32 cellular contexts compared by ENCODE assay signal in genomic region chr3:21662403-21662802, GRCh38.
"Had no signal": no experiment of that assay in that cellular context is flagged by ENCODE, and none has a peak within 500 bp of the region (broad histone marks: within the 10 kb centered on the region; RNA-seq: fewer than 3 reads in every experiment).

No MANE protein-coding gene starts in this region.

- H3K27ac ChIP-seq: adrenal gland, ascending aorta, body of pancreas, brain microvascular endothelial cell, breast epithelium, cardiac muscle cell had no signal

- DNase-seq: activated effector memory CD4-positive, alpha-beta T cell treated with anti-CD3 and anti-CD28 coated beads, Interleukin-2, amount 50 U/mL, for 16 hours; activated effector memory CD4-positive, alpha-beta T cell treated with Interleukin-2 at 50 U/mL for 16 hours; activated gamma-delta T cell; activated gamma-delta T cell treated with Interleukin-2 at 50 U/mL for 16 hours; activated naive CD4-positive, alpha-beta T cell; activated naive CD4-positive, alpha-beta T cell treated with anti-CD3 and anti-CD28 coated beads for 36 hours; activated naive CD4-positive, alpha-beta T cell treated with anti-CD3 and anti-CD28 coated beads, Interleukin-2, amount 10 ng/mL, durations not matched to agents 7 days and 5 days; activated naive CD4-positive, alpha-beta T cell treated with anti-CD3 and anti-CD28 coated beads, Interleukin-2, amount 50 U/mL, for 16 hours; activated naive CD4-positive, alpha-beta T cell treated with Interleukin-2 at 50 U/mL for 16 hours; activated naive CD8-positive, alpha-beta T cell treated with anti-CD3 and anti-CD28 coated beads for 36 hours; activated naive CD8-positive, alpha-beta T cell treated with anti-CD3 and anti-CD28 coated beads, Interleukin-2, amount 10 ng/mL, durations not matched to agents 7 days and 5 days; activated naive CD8-positive, alpha-beta T cell treated with anti-CD3 and anti-CD28 coated beads, Interleukin-2, amount 50 U/mL, for 24 hours; activated T-cell treated with anti-CD3 and anti-CD28 coated beads, Interleukin-2, amount 50 U/mL, for 1 hour; activated T-cell treated with anti-CD3 and anti-CD28 coated beads, Interleukin-2, amount 50 U/mL, for 24 hours; activated T-cell treated with anti-CD3 and anti-CD28 coated beads, Interleukin-2, amount 50 U/mL, for 4 hours; activated T-cell treated with anti-CD3 and anti-CD28 coated beads, Interleukin-2, amount 50 U/mL, for 48 hours; activated T-cell treated with anti-CD3 and anti-CD28 coated beads, Interleukin-2, amount 50 U/mL, for 72 hours; adrenal gland; amniotic stem cell; amygdala; anterior cingulate cortex; aorta; body of pancreas; brain microvascular endothelial cell; caudate nucleus; central memory CD4-positive, alpha-beta T cell; cerebellar nuclear complex had no signal

- H3K36me3 ChIP-seq: adrenal gland, ascending aorta, brain microvascular endothelial cell, breast epithelium, cardiac muscle cell had no signal

- H3K4me3 ChIP-seq: adrenal gland, ascending aorta, body of pancreas, breast epithelium, cardiac muscle cell had no signal

- H3K4me1 ChIP-seq: adrenal gland, body of pancreas, breast epithelium had no signal

- H3K27me3 ChIP-seq: adrenal gland, ascending aorta, body of pancreas, brain microvascular endothelial cell, breast epithelium, cardiac muscle cell had no signal

- ATAC-seq: activated naive CD4-positive, alpha-beta T cell treated with anti-CD3 and anti-CD28 coated beads, Interleukin-2, amount 50 U/mL, for 72 hours; activated naive CD8-positive, alpha-beta T cell treated with anti-CD3 and anti-CD28 coated beads, Interleukin-2, amount 50 U/mL, for 24 hours; activated T-cell treated with anti-CD3 and anti-CD28 coated beads, Interleukin-2, amount 50 U/mL, for 4 hours; activated T-cell treated with anti-CD3 and anti-CD28 coated beads, Interleukin-2, amount 50 U/mL, for 72 hours; activated T-helper 17 cell treated with anti-CD3 and anti-CD28 coated beads, Interleukin-2, amount 50 U/mL, for 72 hours; body of pancreas had no signal

- H3K9me3 ChIP-seq: adrenal gland, ascending aorta, body of pancreas, breast epithelium had no signal
